In genomic region chr19:6279620-6279930, GRCh38 we compare ENCODE assay signal across 9 cellular contexts. TPM values are rescaled to one million over a fixed set of nuclear protein-coding genes. Genes with fewer than 3 reads are reported as not detected.
DNase-seq lines count a peak whose midpoint lies in the region; ATAC-seq and TF ChIP-seq lines count a peak whose summit lies in the region.
"Had no signal": no experiment of that assay in that cellular context is flagged by ENCODE, and none has a peak within 500 bp of the region (broad histone marks: within the 10 kb centered on the region; RNA-seq: fewer than 3 reads in every experiment).

No MANE protein-coding gene starts in this region.

- TF ChIP-seq CTCF in mesothelial cell of epicardium (IDR thresholded peaks at IDR 0.05; ENCODE audit: unreplicated experiment) (no peak), GM13976 (IDR thresholded peaks at IDR 0.05; ENCODE audit: borderline replicate concordance, control extremely low read depth, extremely low read depth, insufficient read depth, missing control alignments) (no peak)

- H3K27me3 Mint-ChIP-seq in mesothelial cell of epicardium (ENCODE audit: low read depth) = no peaks in the 10 kb centered on the region

- H3K4me3 Mint-ChIP-seq in mesothelial cell of epicardium = peak overlapping the region; percentile 46

- H3K9me3 Mint-ChIP-seq in mesothelial cell of epicardium = peaks cover 5% of the 10 kb centered on the region

- ATAC-seq in GM19035 (IDR thresholded peaks at IDR 0.05; ENCODE audit: unreplicated experiment) (peak; percentile 35), HG03039 (IDR thresholded peaks at IDR 0.05; ENCODE audit: unreplicated experiment) (peak; percentile 31)

- no peak for DNase-seq in mesothelial cell of epicardium (ENCODE audit: low spot score in 2 of 2, unreplicated experiment in 2 of 2)
- no peak for DNase-seq in iPS-NIHi11 (ENCODE audit: low spot score)
- DNase-seq in medulla oblongata (ENCODE audit: extremely low spot score) = no peak
- no peak for DNase-seq in GM13976 (ENCODE audit: low spot score)
- no peak for DNase-seq in HUDEP-2 (lab: John Stamatoyannopoulos, UW; ENCODE audit: unreplicated experiment in 76 of 76)

- H3K27ac Mint-ChIP-seq in mesothelial cell of epicardium = no peak overlapping the region

- peaks cover 43% of the 10 kb centered on the region for H3K4me1 Mint-ChIP-seq in mesothelial cell of epicardium

- no peaks in the 10 kb centered on the region for H3K36me3 Mint-ChIP-seq in mesothelial cell of epicardium

- H3K27ac ChIP-seq in angular gyrus (ENCODE audit: low read depth, low read length) = peak overlapping the region; percentile 40

- in situ Hi-C loops in GM13976 (cut with MboI; ENCODE audit: low sequenced_read_pairs, unreplicated experiment) = no loop called here

RNA-seq across cellular contexts. Expression of gene MLLT1, which starts 0.2 kb away (rescaled TPM):
- 90.5 to 99.8 TPM (median 93.1 TPM) in 3 replicates for total RNA-seq in mesothelial cell of epicardium

RNA-seq across cellular contexts. Expression of gene ACER1, which starts 53.8 kb away (rescaled TPM):
- total RNA-seq in mesothelial cell of epicardium = 0.16 TPM in 1 of 3 replicates, not detected in the others
- total RNA-seq: activated CD8-positive, alpha-beta memory T cell treated with anti-CD3 and anti-CD28 coated beads for 36 hours had no signal
